ENCODE assay signal across 30 cellular contexts in the genomic region with DNA sequence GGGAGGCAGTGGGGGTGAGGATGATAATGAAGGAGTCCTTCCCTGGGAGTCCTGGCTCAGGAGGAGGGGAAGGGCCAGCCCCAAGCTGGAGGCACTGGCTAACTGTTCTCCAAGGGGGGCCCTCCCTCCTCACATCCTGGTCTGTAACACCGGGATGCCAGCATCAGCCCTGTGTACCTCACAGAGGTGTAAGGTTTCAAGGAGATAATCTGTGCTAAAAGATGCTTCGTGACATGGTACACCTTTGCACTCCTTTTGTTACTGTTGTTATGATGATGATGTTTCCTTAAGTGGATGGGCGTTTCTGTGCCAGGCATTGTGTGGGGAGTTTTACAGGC.
A peak's percentile ranks its signal among the peaks of the same experiment; 100 is the strongest.
DNase-seq lines count a peak whose midpoint lies in the region; ATAC-seq and TF ChIP-seq lines count a peak whose summit lies in the region.
"Had no signal": no experiment of that assay in that cellular context is flagged by ENCODE, and none has a peak within 500 bp of the region (broad histone marks: within the 10 kb centered on the region; RNA-seq: fewer than 3 reads in every experiment).

No MANE protein-coding gene starts in this region.

- H3K36me3 Mint-ChIP-seq in activated CD8-positive, alpha-beta T cell treated with anti-CD3 and anti-CD28 coated beads, Interleukin-2, amount 10 ng/mL, durations not matched to agents 7 days and 5 days (ENCODE audit: low read depth): no peaks in the 10 kb centered on the region
- no peaks in the 10 kb centered on the region for H3K36me3 Mint-ChIP-seq in activated CD8-positive, alpha-beta T cell treated with anti-CD3 and anti-CD28 coated beads for 36 hours (ENCODE audit: low read depth)

- H3K36me3 ChIP-seq in BE2C: no peaks in the 10 kb centered on the region
- H3K36me3 ChIP-seq: BLaER1, left ventricle myocardium inferior, ovary, suprapubic skin, upper lobe of left lung had no signal

- H3K27me3 Mint-ChIP-seq in activated CD8-positive, alpha-beta T cell treated with anti-CD3 and anti-CD28 coated beads, Interleukin-2, amount 10 ng/mL, durations not matched to agents 7 days and 5 days (ENCODE audit: low read depth): peaks cover 8% of the 10 kb centered on the region
- H3K27me3 Mint-ChIP-seq in activated CD8-positive, alpha-beta T cell treated with anti-CD3 and anti-CD28 coated beads for 36 hours: no peaks in the 10 kb centered on the region

- H3K4me1 ChIP-seq in BE2C: peaks cover 3% of the 10 kb centered on the region; the same call in 1 of the 2 replicates
- H3K4me1 ChIP-seq: suprapubic skin, upper lobe of left lung had no signal

- H3K4me1 Mint-ChIP-seq in activated CD8-positive, alpha-beta T cell treated with anti-CD3 and anti-CD28 coated beads, Interleukin-2, amount 10 ng/mL, durations not matched to agents 7 days and 5 days (ENCODE audit: low read depth): no peaks in the 10 kb centered on the region
- no peaks in the 10 kb centered on the region for H3K4me1 Mint-ChIP-seq in activated CD8-positive, alpha-beta T cell treated with anti-CD3 and anti-CD28 coated beads for 36 hours (ENCODE audit: low read depth)
- H3K4me1 Mint-ChIP-seq: T-helper 17 cell had no signal

- no peak overlapping the region for H3K27ac Mint-ChIP-seq in activated CD8-positive, alpha-beta T cell treated with anti-CD3 and anti-CD28 coated beads, Interleukin-2, amount 10 ng/mL, durations not matched to agents 7 days and 5 days
- H3K27ac Mint-ChIP-seq in activated CD8-positive, alpha-beta T cell treated with anti-CD3 and anti-CD28 coated beads for 36 hours: no peak overlapping the region
- H3K27ac Mint-ChIP-seq: effector memory CD8-positive, alpha-beta T cell; T-helper 17 cell had no signal

- no peak overlapping the region for H3K4me3 Mint-ChIP-seq in activated CD8-positive, alpha-beta T cell treated with anti-CD3 and anti-CD28 coated beads, Interleukin-2, amount 10 ng/mL, durations not matched to agents 7 days and 5 days
- H3K4me3 Mint-ChIP-seq in activated CD8-positive, alpha-beta T cell treated with anti-CD3 and anti-CD28 coated beads for 36 hours: no peak overlapping the region
- H3K4me3 Mint-ChIP-seq: activated T-cell treated with anti-CD3 and anti-CD28 coated beads, Interleukin-2, amount 50 U/mL, for 4 hours; effector memory CD8-positive, alpha-beta T cell; T-helper 17 cell had no signal

- intact Hi-C loops in activated CD8-positive, alpha-beta T cell treated with anti-CD3 and anti-CD28 coated beads for 36 hours (cut with micrococcal nuclease): no loop called here
- intact Hi-C loops in posterior vena cava (cut with DNase I): no loop called here

- POLR2A ChIA-PET in activated CD8-positive, alpha-beta T cell treated with anti-CD3 and anti-CD28 coated beads, Interleukin-2, amount 10 ng/mL, durations not matched to agents 7 days and 5 days (lab: Charles Lee): no interaction called here
- POLR2A ChIA-PET in activated CD8-positive, alpha-beta T cell treated with anti-CD3 and anti-CD28 coated beads for 36 hours (lab: Charles Lee): no interaction called here

- no peak overlapping the region for H3K4me3 ChIP-seq in BE2C (ENCODE audit: low read depth, low read length)
- H3K4me3 ChIP-seq: BLaER1, GM12878, left ventricle myocardium inferior, ovary, skin epidermis, suprapubic skin, upper lobe of left lung had no signal

- no peak for ATAC-seq in activated CD8-positive, alpha-beta T cell treated with anti-CD3 and anti-CD28 coated beads, Interleukin-2, amount 10 ng/mL, durations not matched to agents 7 days and 5 days
- ATAC-seq in activated CD8-positive, alpha-beta T cell treated with anti-CD3 and anti-CD28 coated beads for 36 hours: no peak
- no peak for ATAC-seq in GM18498 (IDR thresholded peaks at IDR 0.05; ENCODE audit: unreplicated experiment)
- ATAC-seq: activated T-cell treated with anti-CD3 and anti-CD28 coated beads, Interleukin-2, amount 50 U/mL, for 4 hours; effector memory CD8-positive, alpha-beta T cell; GM12878; HepG2; SK-N-SH treated with all-trans-retinoic acid at 6 μM for 48 hours; T-helper 17 cell had no signal

- no peak for TF ChIP-seq CTCF in activated CD8-positive, alpha-beta T cell treated with anti-CD3 and anti-CD28 coated beads for 36 hours (IDR thresholded peaks at IDR 0.05)
- TF ChIP-seq CTCF in BE2C (IDR thresholded peaks at IDR 0.05; ENCODE audit: low read depth, low read length): no peak

- no peaks in the 10 kb centered on the region for H3K9me3 ChIP-seq in BE2C
- H3K9me3 ChIP-seq: left ventricle myocardium inferior, ovary, suprapubic skin, upper lobe of left lung had no signal

- CTCF ChIA-PET in activated CD8-positive, alpha-beta T cell treated with anti-CD3 and anti-CD28 coated beads, Interleukin-2, amount 10 ng/mL, durations not matched to agents 7 days and 5 days (lab: Charles Lee): no interaction called here
- CTCF ChIA-PET in activated CD8-positive, alpha-beta T cell treated with anti-CD3 and anti-CD28 coated beads for 36 hours (lab: Charles Lee): no interaction called here

- DNase-seq in activated CD8-positive, alpha-beta T cell treated with anti-CD3 and anti-CD28 coated beads, Interleukin-2, amount 10 ng/mL, durations not matched to agents 7 days and 5 days: peak; percentile 16
- DNase-seq in activated CD8-positive, alpha-beta T cell treated with anti-CD3 and anti-CD28 coated beads for 36 hours: no peak
- DNase-seq in NCI-H1436 (lab: John Stamatoyannopoulos, UW) (peak; percentile 50), NCI-H748 treated with DMSO at 0.1 percent for 48 hours (lab: John Stamatoyannopoulos, UW) (peak; percentile 3), posterior vena cava (ENCODE audit: low spot score) (peak; percentile 28), COLO668 (lab: John Stamatoyannopoulos, UW; ENCODE audit: unreplicated experiment) (no peak), BE2C (no peak)
- DNase-seq: activated naive CD4-positive, alpha-beta T cell treated with Interleukin-2 at 50 U/mL for 16 hours; activated T-cell treated with anti-CD3 and anti-CD28 coated beads, Interleukin-2, amount 50 U/mL, for 4 hours; caudate nucleus; cortex of kidney; effector memory CD8-positive, alpha-beta T cell; HCEC 1CT; left ventricle myocardium inferior; mesenchymal stem cell; NCI-H1694 treated with DMSO at 0.1 percent for 48 hours; NCI-H526 treated with DMSO at 0.1 percent for 48 hours; ovary; retina; Right ventricle myocardium superior; stimulated activated naive CD4-positive, alpha-beta T cell; T-helper 17 cell; upper lobe of left lung had no signal

- no peaks in the 10 kb centered on the region for H3K9me3 Mint-ChIP-seq in activated CD8-positive, alpha-beta T cell treated with anti-CD3 and anti-CD28 coated beads, Interleukin-2, amount 10 ng/mL, durations not matched to agents 7 days and 5 days (ENCODE audit: insufficient read depth)
- H3K9me3 Mint-ChIP-seq in activated CD8-positive, alpha-beta T cell treated with anti-CD3 and anti-CD28 coated beads for 36 hours: no peaks in the 10 kb centered on the region
- H3K9me3 Mint-ChIP-seq: activated T-cell treated with anti-CD3 and anti-CD28 coated beads, Interleukin-2, amount 50 U/mL, for 4 hours; effector memory CD8-positive, alpha-beta T cell had no signal

- H3K27me3 ChIP-seq in BE2C: no peaks in the 10 kb centered on the region
- H3K27me3 ChIP-seq: BLaER1, ovary, upper lobe of left lung had no signal

Comparison
In these comparisons a context has a peak if more than half of its experiments do, and no peak if none do; other contexts are left out.
1. DNase-seq: peak in activated CD8-positive, alpha-beta T cell treated with anti-CD3 and anti-CD28 coated beads, Interleukin-2, amount 10 ng/mL, durations not matched to agents 7 days and 5 days (single experiment), NCI-H1436 (single experiment), NCI-H748 treated with DMSO at 0.1 percent for 48 hours (single experiment) and posterior vena cava (single experiment); none in activated CD8-positive, alpha-beta T cell treated with anti-CD3 and anti-CD28 coated beads for 36 hours (single experiment), COLO668 (single experiment) and BE2C (single experiment).